1 cellular context compared by ENCODE assay signal in genomic region chr12:685388-685787, GRCh38.
TF ChIP-seq lines count a peak whose summit lies in the region.

No MANE protein-coding gene starts in this region.

TF ChIP-seq in GM23338, 12 proteins besides CTCF, POLR2A, EP300 and RAD21:
- TF ChIP-seq ZNF462 (CRISPR knock-in tag; IDR thresholded peaks at IDR 0.05) (no peak), POLR2AphosphoS5 (IDR thresholded peaks at IDR 0.05; ENCODE audit: low read depth) (no peak), EZH2 (IDR thresholded peaks at IDR 0.05; ENCODE audit: low read depth, unreplicated experiment) (no peak), NANOG (IDR thresholded peaks at IDR 0.05; ENCODE audit: borderline replicate concordance) (no peak)
TF ChIP-seq in GM23338: peak in this region for 0.
